In genomic region chr15:45378913-45379262, GRCh38 we compare ENCODE assay signal across 10 cellular contexts. TPM values are rescaled to one million over a fixed set of nuclear protein-coding genes. Genes with fewer than 3 reads are reported as not detected.
DNase-seq lines count a peak whose midpoint lies in the region; ATAC-seq, FAIRE-seq and TF ChIP-seq lines count a peak whose summit lies in the region.
"Had no signal": no experiment of that assay in that cellular context is flagged by ENCODE, and none has a peak within 500 bp of the region (broad histone marks: within the 10 kb centered on the region; RNA-seq: fewer than 3 reads in every experiment).

No MANE protein-coding gene starts in this region.

- peak overlapping the region; percentile 73 for H3K9ac ChIP-seq in GM12878 (ENCODE audit: control insufficient read depth, insufficient read depth, low read length)
- peak overlapping the region in 3 of 5 donors; percentile 53 to 68 (median 68) for H3K9ac ChIP-seq in subcutaneous abdominal adipose tissue (ENCODE audit: low read length in 5 of 5)

- no peaks in the 10 kb centered on the region for H4K20me1 ChIP-seq in GM12878 (ENCODE audit: control insufficient read depth, insufficient read depth)

- POLR2A ChIA-PET in GM12878 (lab: Charles Lee), result interaction anchor here (0.9 to 2.0 kb wide), 3 partner anchors 12 to 177 kb away, joined by 4 to 17 read pairs (median 4); a partner anchor contains a TSS

- H3K4me3 Mint-ChIP-seq in HFFc6, result no peak overlapping the region

- peak overlapping the region; percentile 78 for H3K4me3 ChIP-seq in GM12878
- peak overlapping the region; percentile 59 to 84 (median 76) for H3K4me3 ChIP-seq in subcutaneous abdominal adipose tissue (ENCODE audit: low read depth in 1 of 5, low read length in 5 of 5)

- SMC1A ChIA-PET in GM12878 (lab: Charles Lee; ENCODE audit: uncharacterized antibody, unreplicated experiment), result interaction anchor here (0.6 to 1.7 kb wide), 5 partner anchors 9 to 38 kb away, joined by 3 to 13 read pairs (median 6); no protein-coding TSS in a partner anchor

- CTCF ChIA-PET in GM12878 (lab: Yijun Ruan, JAX), result interaction anchor here (0.9 to 1.4 kb wide), 7 partner anchors 12 to 181 kb away, joined by 3 to 8 read pairs (median 4); no protein-coding TSS in a partner anchor

- H3K4me2 ChIP-seq in GM12878 (ENCODE audit: control insufficient read depth, insufficient read depth), result peak overlapping the region; percentile 96

- peaks cover 9% of the 10 kb centered on the region; the same call in 1 of the 2 replicates for H3K4me1 Mint-ChIP-seq in HFFc6 (ENCODE audit: low read depth)

- no peaks in the 10 kb centered on the region for H3K9me3 Mint-ChIP-seq in HFFc6

- peak overlapping the region; percentile 87 for H2AFZ ChIP-seq in GM12878 (ENCODE audit: control insufficient read depth, low read depth, low read length)

- TSS peak; percentile 86 for BruUV-seq in GM12878 (replicated peaks; lab: Mats Ljungman, UMichigan)

- H3K9me3 ChIP-seq in GM12878 (replicated peaks; ENCODE audit: control insufficient read depth, insufficient read depth, low read length) (no peaks in the 10 kb centered on the region), subcutaneous abdominal adipose tissue (ENCODE audit: control insufficient read depth in 5 of 5, low read length in 5 of 5) (no peaks in the 10 kb centered on the region)

- TF ChIP-seq CTCF in GM12878 (IDR thresholded peaks at IDR 0.05 in 2 of 3, conservative IDR thresholded peaks at IDR 0.05 in 1 of 3; ENCODE audit: control insufficient read depth in 2 of 3, extremely low read depth in 1 of 3, insufficient read depth in 1 of 3, low read depth in 3 of 3, low read length in 3 of 3) (no peak), HFFc6 (IDR thresholded peaks at IDR 0.05) (no peak)

- no peak for TF ChIP-seq RAD21 in GM12878 (IDR thresholded peaks at IDR 0.05; ENCODE audit: insufficient read depth, low read depth, low read length)

- H3K27ac ChIP-seq in GM12878 (ENCODE audit: control insufficient read depth, insufficient read depth) (peak overlapping the region; percentile 64), layer of hippocampus (ENCODE audit: low read depth, low read length) (peak overlapping the region; percentile 79), subcutaneous abdominal adipose tissue (ENCODE audit: low read depth, low read length) (peak overlapping the region; percentile 37)
- H3K27ac ChIP-seq: 22Rv1 had no signal

- H3K36me3 Mint-ChIP-seq in HFFc6 (ENCODE audit: low read depth), result no peaks in the 10 kb centered on the region

- TF ChIP-seq EP300 in GM12878 (IDR thresholded peaks at IDR 0.05; ENCODE audit: borderline replicate concordance in 1 of 2, control insufficient read depth in 1 of 2, low read depth in 2 of 2, low read length in 2 of 2), result no peak

- in situ Hi-C loops in GM12878 (cut with MboI), result no loop called here

- no peaks in the 10 kb centered on the region for H3K36me3 ChIP-seq in GM12878 (ENCODE audit: control insufficient read depth in 2 of 2, insufficient read depth in 2 of 2, low read length in 1 of 2)
- peaks cover 0 to 5% (median 0%) of the 10 kb centered on the region in 5 donors for H3K36me3 ChIP-seq in subcutaneous abdominal adipose tissue (ENCODE audit: control insufficient read depth in 5 of 5, insufficient read depth in 5 of 5, low read length in 5 of 5)

- DNase-seq in NCI-H1694 treated with DMSO at 0.1 percent for 48 hours (lab: John Stamatoyannopoulos, UW), result peak; percentile 63
- no peak for DNase-seq in NCI-H1694 (lab: John Stamatoyannopoulos, UW)
- no peak for DNase-seq in GM12878 (ENCODE audit: low read depth, low spot score)
- DNase-seq in HFFc6, result no peak
- no peak for DNase-seq in DMS153 treated with DMSO at 0.1 percent for 48 hours (lab: John Stamatoyannopoulos, UW; ENCODE audit: unreplicated experiment)
- DNase-seq: NCI-H2029 treated with DMSO at 0.1 percent for 48 hours had no signal

- ATAC-seq in GM12878 (no peak), HG02571 (IDR thresholded peaks at IDR 0.05; ENCODE audit: unreplicated experiment) (no peak)

- no peak overlapping the region for H3K27ac Mint-ChIP-seq in HFFc6

- peaks cover 7% of the 10 kb centered on the region for H3K79me2 ChIP-seq in GM12878 (ENCODE audit: control insufficient read depth, insufficient read depth, low read length)

- no peak for FAIRE-seq in GM12878 (lab: Jason Lieb, UNC)

- H3K4me1 ChIP-seq in GM12878 (ENCODE audit: control insufficient read depth, insufficient read depth, low read length), result no peaks in the 10 kb centered on the region
- peaks cover 3 to 31% (median 27%) of the 10 kb centered on the region in 5 donors for H3K4me1 ChIP-seq in subcutaneous abdominal adipose tissue (ENCODE audit: control insufficient read depth in 5 of 5, insufficient read depth in 5 of 5, low read length in 5 of 5)

- RAD21 ChIA-PET in GM12878 (lab: Charles Lee; ENCODE audit: unreplicated experiment), result interaction anchor here (0.7 to 1.9 kb wide), 3 partner anchors 13 to 23 kb away, joined by 3 to 10 read pairs (median 5); a partner anchor contains a TSS

- no peaks in the 10 kb centered on the region for H3K27me3 ChIP-seq in GM12878 (replicated peaks in 1 of 2; ENCODE audit: control insufficient read depth in 2 of 2, insufficient read depth in 2 of 2, low read length in 1 of 2)
- no peaks in the 10 kb centered on the region for H3K27me3 ChIP-seq in layer of hippocampus (ENCODE audit: control insufficient read depth, insufficient read depth, low read length)
- peaks cover 0 to 16% (median 4%) of the 10 kb centered on the region in 5 donors for H3K27me3 ChIP-seq in subcutaneous abdominal adipose tissue (ENCODE audit: control insufficient read depth in 5 of 5, insufficient read depth in 4 of 5, low read length in 5 of 5)

- TF ChIP-seq POLR2A in GM12878 (IDR thresholded peaks at IDR 0.05; ENCODE audit: low read depth, low read length), result no peak

- WGBS in GM12878 (ENCODE audit: insufficient coverage, insufficient replicate concordance, low lambda C conversion rate, missing lambda C conversion rate), result 21% methylated on average over 11 of the region's 11 CpGs

- H3K27me3 Mint-ChIP-seq in HFFc6 (ENCODE audit: insufficient read depth), result peaks cover 33% of the 10 kb centered on the region

- intact Hi-C loops in GM12878 (cut with micrococcal nuclease; ENCODE audit: unreplicated experiment), result loop anchor here (5.0 kb wide), 1 partner anchor 172 kb away; no protein-coding TSS in a partner anchor

TF ChIP-seq in GM12878, 131 proteins besides CTCF, POLR2A, EP300 and RAD21 (continues in another document):
- TF ChIP-seq NFIC (IDR thresholded peaks at IDR 0.05; ENCODE audit: low read depth, low read length) (0 out of 2 replicates have a peak, but pooled peaks have one; percentile 23), CBX3 (IDR thresholded peaks at IDR 0.05; ENCODE audit: borderline replicate concordance, low read depth) (no peak), ZBTB40 (IDR thresholded peaks at IDR 0.05; ENCODE audit: borderline replicate concordance) (peak; percentile 50; the same call in 1 of the 2 replicates), CREM (IDR thresholded peaks at IDR 0.05; ENCODE audit: low read depth) (no peak), ATF7 (IDR thresholded peaks at IDR 0.05; ENCODE audit: low read depth) (0 out of 2 replicates have a peak, but pooled peaks have one; percentile 14), SMARCA5 (IDR thresholded peaks at IDR 0.05) (peak; percentile 10; the same call in 1 of the 2 replicates)

RNA-seq across cellular contexts. Expression of gene GATM, which starts 0.5 kb away (rescaled TPM):
- total RNA-seq in GM12878 (2013; cell fraction: nucleolus; rRNA removed), result 72.5 and 76.6 TPM in 2 replicates
- total RNA-seq in GM12878 (2014; rRNA removed) (71.2 and 75.6 TPM in 2 replicates), GM12878 (2014; rRNA removed; fragmentation: Illumina TruSeq; extraction: Trizol) (39.2 and 41.3 TPM in 2 replicates), GM12878 (2021) (37.1 and 42.5 TPM in 2 replicates)
- 36.9 TPM for polyA plus RNA-seq in GM12878 (2011; ENCODE audit: low read depth)
- polyA plus RNA-seq in GM12878 (2011; rRNA removed) (83.1 and 89.9 TPM in 2 replicates), GM12878 (2014; fragmentation: Illumina TruSeq; extraction: Trizol) (50.8 and 60.7 TPM in 2 replicates), GM12878 (2014; fragmentation: Nextera tagmentation; extraction: Ambion mirVana) (10 to 100 TPM; 11.7 to 17.6 TPM), GM12878 (2014; rRNA removed) (63.8 and 65.6 TPM in 2 replicates), GM12878 (2016; fragmentation: Nextera tagmentation; extraction: Ambion mirVana) (10 to 100 TPM; 22.8 to 23.1 TPM)
- polyA plus RNA-seq in GM12878 (2011; cell fraction: cytosol; rRNA removed), result 52.4 and 57.8 TPM in 2 replicates
- polyA plus RNA-seq in GM12878 (2011; cell fraction: nucleus; rRNA removed), result 33.5 and 44.4 TPM in 2 replicates
- 34.3 and 58.1 TPM in 2 replicates for polyA plus RNA-seq in GM12878 (2012)
- 44.1 and 51.5 TPM in 2 replicates for polyA minus RNA-seq in GM12878 (2011; rRNA and poly(A)+ RNA removed)
- 17.6 and 18.3 TPM in 2 replicates for polyA minus RNA-seq in GM12878 (2011; cell fraction: cytosol; rRNA and poly(A)+ RNA removed)
- polyA minus RNA-seq in GM12878 (2011; cell fraction: nucleus; rRNA and poly(A)+ RNA removed), result 17.9 and 25.3 TPM in 2 replicates
- under 1 TPM in 3 of 6 experiments, not detected in 3; 0.14 to 0.38 (median 0.14) TPM for total RNA-seq in HFFc6 (2021; fragmentation: NEBNext Ultra II Directional; extraction: Animal tissue kit (Norgen Biotek cat#: 25700))

Comparison
In these comparisons a context has a peak if more than half of its experiments do, and no peak if none do; other contexts are left out.
1. RNA of gene GATM, which starts 0.5 kb away (total RNA-seq): 37.1 to 76.6 TPM in GM12878; 0.14 to 0.38 TPM in HFFc6; every median in the first group is over 10 times any median in the second.
2. Peak in every context shown above with its lines, with median percentiles within 50 percentile points of each other: H3K27ac ChIP-seq.